ENCODE assay signal across 10 cellular contexts in the genomic region with DNA sequence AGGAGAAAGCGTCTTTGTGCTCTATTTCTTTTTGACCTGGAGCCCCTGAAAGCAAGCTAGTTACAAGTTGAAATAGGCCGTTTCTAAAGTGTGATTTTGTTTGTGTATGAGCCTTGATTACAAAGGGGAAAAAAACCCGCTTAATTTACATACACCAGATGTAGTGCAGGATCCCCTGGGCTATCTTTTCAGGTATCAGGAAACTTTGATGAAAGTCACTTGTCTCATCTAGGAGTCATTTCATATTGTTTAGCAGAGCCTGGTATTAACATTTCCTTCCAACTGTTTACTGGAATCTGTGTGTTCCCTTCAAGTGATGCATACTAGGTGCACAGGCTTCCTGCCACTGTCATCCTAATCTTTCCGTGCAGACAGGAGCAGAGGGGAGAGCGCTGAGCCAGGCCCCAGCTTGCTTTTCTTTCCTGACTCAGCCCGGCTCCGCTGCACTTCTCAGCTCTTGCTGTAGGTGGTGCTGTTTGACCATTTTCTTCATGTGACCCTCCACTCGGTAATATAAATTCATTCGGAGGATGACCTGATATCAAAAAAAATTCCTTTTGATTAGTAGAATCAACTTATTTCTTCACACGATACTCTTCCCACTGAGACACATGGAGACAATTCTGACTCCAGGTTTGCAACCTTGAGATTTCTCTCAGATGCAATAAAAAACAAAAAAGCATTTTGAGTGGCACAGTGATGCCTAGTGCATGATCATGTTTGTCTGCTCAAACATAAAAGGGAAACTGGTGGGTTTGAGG. TPM values are rescaled to one million over a fixed set of nuclear protein-coding genes. Genes with fewer than 3 reads are reported as not detected.
DNase-seq lines count a peak whose midpoint lies in the region; ATAC-seq, FAIRE-seq and TF ChIP-seq lines count a peak whose summit lies in the region.
"Not testable (repeated sequence)": the region's sequence is repeated elsewhere in the genome, so short reads cannot be mapped to it uniquely, and the experiment has no call there.
"Had no signal": no experiment of that assay in that cellular context is flagged by ENCODE, and none has a peak within 500 bp of the region (broad histone marks: within the 10 kb centered on the region; RNA-seq: fewer than 3 reads in every experiment).

No MANE protein-coding gene starts in this region.

- not testable (repeated sequence) for H3K36me3 Mint-ChIP-seq in CD4-positive, alpha-beta T cell (ENCODE audit: low read depth); HFFc6 (ENCODE audit: low read depth)

- not testable (repeated sequence) for H4K20me1 ChIP-seq in PC-9 (ENCODE audit: insufficient read depth); GM12878 (ENCODE audit: control insufficient read depth, insufficient read depth); hepatocyte (ENCODE audit: insufficient read depth, poor library complexity, severe bottlenecking)

- H3K27me3 Mint-ChIP-seq in CD4-positive, alpha-beta T cell; HFFc6 (ENCODE audit: insufficient read depth): not testable (repeated sequence)

- H3F3A ChIP-seq in PC-9 (ENCODE audit: insufficient read depth, low read depth): not testable (repeated sequence)

- H3K9me2 ChIP-seq in PC-9 (ENCODE audit: insufficient read depth); hepatocyte (replicated peaks; ENCODE audit: insufficient read depth): not testable (repeated sequence)

- SMC1A ChIA-PET in GM12878 (lab: Charles Lee; ENCODE audit: uncharacterized antibody, unreplicated experiment): interaction anchor here (0.6 to 0.7 kb wide), 2 partner anchors 166 to 228 kb away, joined by 4 read pairs; no protein-coding TSS in a partner anchor

- not testable (repeated sequence) for H3K4me3 Mint-ChIP-seq in CD4-positive, alpha-beta T cell; HFFc6

- not testable (repeated sequence) for H3K27me3 ChIP-seq in CD4-positive, alpha-beta T cell (ENCODE audit: control insufficient read depth, insufficient read depth, low read length); PC-9 (ENCODE audit: insufficient read depth, low read depth); GM12878 (replicated peaks in 1 of 2; ENCODE audit: control insufficient read depth in 2 of 2, insufficient read depth in 2 of 2, low read length in 1 of 2); hepatocyte; parathyroid adenoma (ENCODE audit: control insufficient read depth, insufficient read depth, low read length)

- TF ChIP-seq CTCF in CD4-positive, alpha-beta T cell (IDR thresholded peaks at IDR 0.05); GM12878 (IDR thresholded peaks at IDR 0.05 in 2 of 3, conservative IDR thresholded peaks at IDR 0.05 in 1 of 3; ENCODE audit: control insufficient read depth in 2 of 3, extremely low read depth in 1 of 3, insufficient read depth in 1 of 3, low read depth in 3 of 3, low read length in 3 of 3): not testable (repeated sequence)
- TF ChIP-seq CTCF in HFFc6 (IDR thresholded peaks at IDR 0.05) (peak; percentile 63), PC-9 (conservative IDR thresholded peaks at IDR 0.05) (peak; percentile 54), hepatocyte (IDR thresholded peaks at IDR 0.05; ENCODE audit: poor library complexity) (peak; percentile 11), parathyroid adenoma (IDR thresholded peaks at IDR 0.05) (peak; percentile 8)

- not testable (repeated sequence) for H3K4me3 ChIP-seq in PC-9; GM12878; hepatocyte; parathyroid adenoma (ENCODE audit: low read depth, low read length)

- not testable (repeated sequence) for H3K27ac Mint-ChIP-seq in CD4-positive, alpha-beta T cell; HFFc6

- in situ Hi-C loops in GM12878 (cut with MboI): not testable (repeated sequence)

- not testable (repeated sequence) for H3K27ac ChIP-seq in CD4-positive, alpha-beta T cell (ENCODE audit: low read depth, low read length); PC-9; GM12878 (ENCODE audit: control insufficient read depth, insufficient read depth); hepatocyte; parathyroid adenoma

- H2AFZ ChIP-seq in PC-9; GM12878 (ENCODE audit: control insufficient read depth, low read depth, low read length); hepatocyte; parathyroid adenoma: not testable (repeated sequence)

- H3K9ac ChIP-seq in GM12878 (ENCODE audit: control insufficient read depth, insufficient read depth, low read length); parathyroid adenoma: not testable (repeated sequence)

- 5% methylated on average over 4 of the region's 10 CpGs for WGBS in GM12878 (ENCODE audit: insufficient coverage, insufficient replicate concordance, low lambda C conversion rate, missing lambda C conversion rate)
- 10% methylated on average over 6 of the region's 10 CpGs for WGBS in hepatocyte (ENCODE audit: low lambda C conversion rate, missing lambda C conversion rate)

- ATAC-seq in CD4-positive, alpha-beta T cell (ENCODE audit: poor library complexity): peak; percentile 88
- peak; percentile 81 for ATAC-seq in GM19397 (IDR thresholded peaks at IDR 0.05; ENCODE audit: unreplicated experiment)
- peak; percentile 72 for ATAC-seq in HG03139 (IDR thresholded peaks at IDR 0.05; ENCODE audit: unreplicated experiment)
- peak; percentile 96 for ATAC-seq in GM12878

- FAIRE-seq in GM12878 (lab: Jason Lieb, UNC): not testable (repeated sequence)

- TF ChIP-seq RAD21 in GM12878 (IDR thresholded peaks at IDR 0.05; ENCODE audit: insufficient read depth, low read depth, low read length): not testable (repeated sequence)

- CTCF ChIA-PET in CD4-positive, alpha-beta T cell (lab: Charles Lee): not testable (repeated sequence)
- CTCF ChIA-PET in PC-9 (lab: Charles Lee): interaction anchor here (0.6 kb wide), 1 partner anchor 710 kb away, joined by 3 read pairs; no protein-coding TSS in a partner anchor
- CTCF ChIA-PET in GM12878 (lab: Yijun Ruan, JAX): interaction anchor here (1.0 to 2.4 kb wide), 4 partner anchors 75 to 225 kb away, joined by 3 to 12 read pairs (median 8); no protein-coding TSS in a partner anchor

- not testable (repeated sequence) for DNase-seq in CD4-positive, alpha-beta T cell; HFFc6; PC-9; GM12878 (ENCODE audit: low read depth, low spot score); hepatocyte (ENCODE audit: low spot score)

- not testable (repeated sequence) for H3K36me3 ChIP-seq in PC-9 (ENCODE audit: low read depth); GM12878 (ENCODE audit: control insufficient read depth in 2 of 2, insufficient read depth in 2 of 2, low read length in 1 of 2); hepatocyte (replicated peaks; ENCODE audit: insufficient read depth, low read depth); parathyroid adenoma (ENCODE audit: control insufficient read depth, insufficient read depth, low read length)

- H3K4me1 ChIP-seq in PC-9 (replicated peaks; ENCODE audit: insufficient read depth); GM12878 (ENCODE audit: control insufficient read depth, insufficient read depth, low read length); hepatocyte (ENCODE audit: insufficient read depth); parathyroid adenoma: not testable (repeated sequence)

- not testable (repeated sequence) for H3K4me1 Mint-ChIP-seq in CD4-positive, alpha-beta T cell (ENCODE audit: low read depth); HFFc6 (ENCODE audit: low read depth)

- not testable (repeated sequence) for H3K9me3 Mint-ChIP-seq in CD4-positive, alpha-beta T cell; HFFc6

- RAD21 ChIA-PET in GM12878 (lab: Charles Lee; ENCODE audit: unreplicated experiment): interaction anchor here (1.2 to 1.8 kb wide), 3 partner anchors 217 to 231 kb away, joined by 5 to 9 read pairs (median 6); no protein-coding TSS in a partner anchor

- not testable (repeated sequence) for BruUV-seq in PC-9 (replicated peaks; lab: Mats Ljungman, UMichigan); GM12878 (replicated peaks; lab: Mats Ljungman, UMichigan)

- not testable (repeated sequence) for H3K4me2 ChIP-seq in PC-9; GM12878 (ENCODE audit: control insufficient read depth, insufficient read depth); hepatocyte; parathyroid adenoma (ENCODE audit: low read length)

- not testable (repeated sequence) for TF ChIP-seq EP300 in GM12878 (IDR thresholded peaks at IDR 0.05; ENCODE audit: borderline replicate concordance in 1 of 2, control insufficient read depth in 1 of 2, low read depth in 2 of 2, low read length in 2 of 2)

- TF ChIP-seq POLR2A in GM12878 (IDR thresholded peaks at IDR 0.05; ENCODE audit: low read depth, low read length): not testable (repeated sequence)

- POLR2A ChIA-PET in CD4-positive, alpha-beta T cell (lab: Charles Lee); PC-9 (lab: Charles Lee; ENCODE audit: unreplicated experiment); GM12878 (lab: Charles Lee): not testable (repeated sequence)

- H3K9me3 ChIP-seq in CD4-positive, alpha-beta T cell (ENCODE audit: control insufficient read depth, low read length); PC-9 (ENCODE audit: insufficient read depth, low read depth); GM12878 (replicated peaks; ENCODE audit: control insufficient read depth, insufficient read depth, low read length); hepatocyte (ENCODE audit: low read depth); parathyroid adenoma (ENCODE audit: control insufficient read depth, low read length): not testable (repeated sequence)

- intact Hi-C loops in CD4-positive, alpha-beta T cell (cut with DNase I, micrococcal nuclease); PC-9 (cut with micrococcal nuclease; ENCODE audit: unreplicated experiment): not testable (repeated sequence)
- intact Hi-C loops in GM12878 (cut with micrococcal nuclease; ENCODE audit: unreplicated experiment): loop anchor here (10.0 kb wide), 1 partner anchor 222 kb away; no protein-coding TSS in a partner anchor

- not testable (repeated sequence) for H3K79me2 ChIP-seq in PC-9 (ENCODE audit: low read depth); GM12878 (ENCODE audit: control insufficient read depth, insufficient read depth, low read length); hepatocyte; parathyroid adenoma

RNA-seq across cellular contexts. Expression of a gene that starts 14.0 kb away (rescaled TPM):
- total RNA-seq in CD4-positive, alpha-beta T cell: not detected
- under 1 TPM in 5 of 6 experiments, not detected in 1; 0.24 to 0.85 (median 0.35) TPM for total RNA-seq in HFFc6 (2021; fragmentation: NEBNext Ultra II Directional; extraction: Animal tissue kit (Norgen Biotek cat#: 25700))
- total RNA-seq in PC-9 (2021) (not detected in 2 replicates), GM12878 (2014; rRNA removed) (not detected in 2 replicates), GM12878 (2014; rRNA removed; fragmentation: Illumina TruSeq; extraction: Trizol) (not detected in 2 replicates), GM12878 (2021) (0.19 and 0.28 TPM in 2 replicates), hepatocyte (35.2 and 38.8 TPM in 2 replicates)
- 5.2 and 5.9 TPM in 2 replicates for total RNA-seq in GM12878 (2013; cell fraction: nucleolus; rRNA removed)
- not detected for polyA plus RNA-seq in GM12878 (2011; ENCODE audit: low read depth)
- polyA plus RNA-seq in GM12878 (2011; rRNA removed) (0.73 and 1.1 TPM in 2 replicates), GM12878 (2014; fragmentation: Illumina TruSeq; extraction: Trizol) (not detected in 2 replicates), GM12878 (2014; fragmentation: Nextera tagmentation; extraction: Ambion mirVana) (not detected), GM12878 (2014; rRNA removed) (not detected in 2 replicates), GM12878 (2016; fragmentation: Nextera tagmentation; extraction: Ambion mirVana) (not detected), hepatocyte (2.5 and 4.0 TPM in 2 replicates)
- 0.13 and 0.33 TPM in 2 replicates for polyA plus RNA-seq in GM12878 (2011; cell fraction: cytosol; rRNA removed)
- polyA plus RNA-seq in GM12878 (2011; cell fraction: nucleus; rRNA removed): 1.2 and 1.8 TPM in 2 replicates
- polyA plus RNA-seq in GM12878 (2012): not detected in 2 replicates
- 2.1 and 2.4 TPM in 2 replicates for polyA minus RNA-seq in GM12878 (2011; rRNA and poly(A)+ RNA removed)
- not detected in 2 replicates for polyA minus RNA-seq in GM12878 (2011; cell fraction: cytosol; rRNA and poly(A)+ RNA removed)
- 3.9 and 6.3 TPM in 2 replicates for polyA minus RNA-seq in GM12878 (2011; cell fraction: nucleus; rRNA and poly(A)+ RNA removed)

RNA-seq across cellular contexts. Expression of a gene that starts 39.8 kb away (rescaled TPM):
- not detected for total RNA-seq in CD4-positive, alpha-beta T cell
- total RNA-seq in HFFc6 (2021; fragmentation: NEBNext Ultra II Directional; extraction: Animal tissue kit (Norgen Biotek cat#: 25700)): not detected
- total RNA-seq in PC-9 (2021) (not detected in 2 replicates), GM12878 (2014; rRNA removed) (0.11 and 0.22 TPM in 2 replicates), GM12878 (2014; rRNA removed; fragmentation: Illumina TruSeq; extraction: Trizol) (not detected in 2 replicates), GM12878 (2021) (0.11 TPM in 1 of 2 replicates, not detected in the other), hepatocyte (0.12 TPM in 1 of 2 replicates, not detected in the other)
- total RNA-seq in GM12878 (2013; cell fraction: nucleolus; rRNA removed): 0.54 and 0.77 TPM in 2 replicates
- polyA plus RNA-seq in GM12878 (2011; ENCODE audit: low read depth): not detected
- polyA plus RNA-seq in GM12878 (2011; rRNA removed) (0.07 and 0.08 TPM in 2 replicates), GM12878 (2014; fragmentation: Illumina TruSeq; extraction: Trizol) (not detected in 2 replicates), GM12878 (2014; fragmentation: Nextera tagmentation; extraction: Ambion mirVana) (not detected), GM12878 (2014; rRNA removed) (not detected in 2 replicates), GM12878 (2016; fragmentation: Nextera tagmentation; extraction: Ambion mirVana) (not detected), hepatocyte (not detected in 2 replicates)
- 0.03 TPM in 1 of 2 replicates, not detected in the other for polyA plus RNA-seq in GM12878 (2011; cell fraction: cytosol; rRNA removed)
- polyA plus RNA-seq in GM12878 (2011; cell fraction: nucleus; rRNA removed): 0.28 and 0.39 TPM in 2 replicates
- 0.08 and 0.14 TPM in 2 replicates for polyA plus RNA-seq in GM12878 (2012)
- 0.41 TPM in 1 of 2 replicates, not detected in the other for polyA minus RNA-seq in GM12878 (2011; rRNA and poly(A)+ RNA removed)
- polyA minus RNA-seq in GM12878 (2011; cell fraction: cytosol; rRNA and poly(A)+ RNA removed): not detected in 2 replicates
- 0.85 and 2.2 TPM in 2 replicates for polyA minus RNA-seq in GM12878 (2011; cell fraction: nucleus; rRNA and poly(A)+ RNA removed)
- total RNA-seq: G401, temporal lobe had no signal
